In the genomic region with DNA sequence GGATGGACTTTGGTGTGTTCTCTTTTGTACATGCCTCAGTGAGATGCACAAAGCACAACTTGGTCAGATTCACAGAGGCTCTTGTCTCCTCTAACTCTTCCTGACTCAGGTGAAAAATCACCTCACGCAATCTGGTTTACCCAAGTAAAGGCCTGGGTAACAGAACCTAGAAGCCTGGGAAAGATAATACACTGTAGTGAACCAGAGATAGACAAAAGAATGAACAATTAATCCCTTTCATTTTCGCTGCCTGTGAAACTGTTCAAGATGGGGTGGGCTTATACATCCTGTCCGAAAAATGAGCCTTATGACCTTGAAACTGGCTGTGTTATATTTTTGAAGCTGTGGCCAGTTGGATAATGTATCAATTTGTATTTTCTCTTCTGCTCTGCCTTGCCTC, we compare ENCODE assay signal across 29 cellular contexts.
"Had no signal": no experiment of that assay in that cellular context is flagged by ENCODE, and none has a peak within 500 bp of the region (broad histone marks: within the 10 kb centered on the region; RNA-seq: fewer than 3 reads in every experiment).

No MANE protein-coding gene starts in this region.

- H3K36me3 Mint-ChIP-seq: T-cell had no signal

- H3K27ac Mint-ChIP-seq: T-cell had no signal

- H3K4me1 Mint-ChIP-seq: T-cell had no signal

- H2AFZ ChIP-seq: PC-9 had no signal

- H3K4me3 ChIP-seq: PC-9, SJCRH30, SK-N-MC had no signal

- DNase-seq: KBM-7, NCI-H1092, NCI-H1105, NCI-H1417 treated with DMSO at 0.1 percent for 48 hours, NCI-H1436 treated with DMSO at 0.1 percent for 48 hours, NCI-H1694 treated with DMSO at 0.1 percent for 48 hours, NCI-H187 treated with DMSO at 0.1 percent for 48 hours, NCI-H2029, NCI-H2081, NCI-H2171 treated with DMSO at 0.1 percent for 48 hours, NCI-H2227 treated with DMSO at 0.1 percent for 48 hours, NCI-H446 treated with DMSO at 0.1 percent for 48 hours, NCI-H510A, NCI-H524, NCI-H526, NCI-H69, NCI-H748 treated with DMSO at 0.1 percent for 48 hours, NCI-H82, PC-9, SHP77, SIG-M5, SJCRH30, T-cell had no signal

- H3K9me3 ChIP-seq: SJCRH30 had no signal

- H3K4me3 Mint-ChIP-seq: T-cell had no signal

- H3K36me3 ChIP-seq: SJCRH30 had no signal

- H3K27me3 Mint-ChIP-seq: T-cell had no signal

- H3K27ac ChIP-seq: PC-9, RWPE1, SJCRH30, SK-N-MC had no signal

- FAIRE-seq: RCC 7860 had no signal

- H3K4me1 ChIP-seq: SJCRH30 had no signal

- ATAC-seq: Panc1, Right ventricle myocardium inferior, SK-N-SH treated with all-trans-retinoic acid at 6 μM for 48 hours, T-cell had no signal

- H3K4me2 ChIP-seq: PC-9 had no signal

- H3K27me3 ChIP-seq: SJCRH30 had no signal
